In the genomic region with DNA sequence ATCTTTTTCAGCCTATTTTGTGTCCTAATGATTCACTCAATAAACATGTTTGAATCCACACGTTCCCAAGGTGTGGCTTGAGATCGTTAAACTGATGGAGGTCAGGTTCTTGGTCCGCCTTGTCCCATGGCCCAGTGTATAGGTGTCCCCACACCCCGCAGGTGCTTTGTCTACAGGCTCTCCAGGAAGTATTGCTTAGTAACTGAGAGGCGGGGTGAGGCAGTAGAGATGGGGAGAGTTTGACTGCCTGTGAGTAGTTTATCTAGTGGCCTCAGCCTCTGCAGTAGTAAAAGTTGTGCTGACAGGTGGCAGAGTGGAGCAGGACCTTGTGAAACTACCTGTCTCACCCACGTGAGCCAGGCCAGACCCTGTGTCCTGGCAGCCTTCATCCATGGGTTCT, we compare ENCODE assay signal across 17 cellular contexts. TPM values are rescaled to one million over a fixed set of nuclear protein-coding genes. Genes with fewer than 3 reads are reported as not detected.
DNase-seq lines count a peak whose midpoint lies in the region; ATAC-seq and TF ChIP-seq lines count a peak whose summit lies in the region.
"Not testable (repeated sequence)": the region's sequence is repeated elsewhere in the genome, so short reads cannot be mapped to it uniquely, and the experiment has no call there.
"Had no signal": no experiment of that assay in that cellular context is flagged by ENCODE, and none has a peak within 500 bp of the region (broad histone marks: within the 10 kb centered on the region; RNA-seq: fewer than 3 reads in every experiment).

No MANE protein-coding gene starts in this region.

- H3K4me2 ChIP-seq in mammary epithelial cell (ENCODE audit: insufficient read depth, low read depth, low read length); hepatocyte: not testable (repeated sequence)

- intact Hi-C loops in CD8-positive, alpha-beta T cell (cut with DNase I, micrococcal nuclease): loop anchor here in 1 of 2 experiments (10.0 kb wide), 2 partner anchors 116 to 364 kb away; partner anchors contain the start of gene POP7
- intact Hi-C loops in mammary epithelial cell (cut with micrococcal nuclease): not testable (repeated sequence)
- intact Hi-C loops in naive thymus-derived CD4-positive, alpha-beta T cell (cut with micrococcal nuclease): loop anchor here in 1 of 2 donors (10.0 kb wide), 1 partner anchor 346 kb away; no protein-coding TSS in a partner anchor

- POLR2A ChIA-PET in CD8-positive, alpha-beta T cell (lab: Charles Lee); naive thymus-derived CD4-positive, alpha-beta T cell (lab: Charles Lee): not testable (repeated sequence)

- peaks cover 49% of the 10 kb centered on the region for H3K79me2 ChIP-seq in mammary epithelial cell (ENCODE audit: insufficient read depth, low read length)
- peaks cover 31% of the 10 kb centered on the region for H3K79me2 ChIP-seq in hepatocyte

- H3K27ac Mint-ChIP-seq in CD8-positive, alpha-beta T cell: peak overlapping the region; percentile 49
- H3K27ac Mint-ChIP-seq in naive thymus-derived CD4-positive, alpha-beta T cell: peak overlapping the region in 6 of 9 donors; percentile 49 to 86 (median 65)
- H3K27ac Mint-ChIP-seq in stimulated activated naive B cell treated with anti-CD40 and anti-IgM and Interleukin-4, amounts not matched to agents 10 μg/mL and 1 μg/mL and 100 μg/mL, for 72 hours: peak overlapping the region; percentile 73

- H3K4me3 ChIP-seq in CD8-positive, alpha-beta T cell (ENCODE audit: low read depth, low read length); mammary epithelial cell (replicated peaks in 1 of 3; ENCODE audit: insufficient read depth in 1 of 3, low read depth in 2 of 3, low read length in 3 of 3); hepatocyte; naive thymus-derived CD4-positive, alpha-beta T cell (ENCODE audit: low read length): not testable (repeated sequence)

- H3K27me3 Mint-ChIP-seq in CD8-positive, alpha-beta T cell (ENCODE audit: low read depth); naive thymus-derived CD4-positive, alpha-beta T cell; stimulated activated naive B cell treated with anti-CD40 and anti-IgM and Interleukin-4, amounts not matched to agents 10 μg/mL and 1 μg/mL and 100 μg/mL, for 72 hours: not testable (repeated sequence)

- not testable (repeated sequence) for H4K20me1 ChIP-seq in mammary epithelial cell (ENCODE audit: insufficient read depth, low read length)
- H4K20me1 ChIP-seq in hepatocyte (ENCODE audit: insufficient read depth, poor library complexity, severe bottlenecking): peaks cover 15% of the 10 kb centered on the region

- DNase-seq in CD8-positive, alpha-beta T cell; naive thymus-derived CD4-positive, alpha-beta T cell; stimulated activated naive B cell treated with anti-CD40 and anti-IgM and Interleukin-4, amounts not matched to agents 10 μg/mL and 1 μg/mL and 100 μg/mL, for 72 hours: not testable (repeated sequence)
- DNase-seq in SK-MEL-5 (ENCODE audit: low read depth, low spot score) (peak; percentile 2), mammary epithelial cell (peak; percentile 42), hepatocyte (ENCODE audit: low spot score) (peak; percentile 59)
- peak; percentile 42 for DNase-seq in activated CD8-positive, alpha-beta memory T cell treated with anti-CD3 and anti-CD28 coated beads, Interleukin-2, amount 50 U/mL, for 48 hours

- peaks cover 57% of the 10 kb centered on the region for H3K36me3 Mint-ChIP-seq in CD8-positive, alpha-beta T cell
- H3K36me3 Mint-ChIP-seq in naive thymus-derived CD4-positive, alpha-beta T cell: peaks cover 0 to 23% (median 0%) of the 10 kb centered on the region in 5 donors
- peaks cover 25 to 37% of the 10 kb centered on the region in 2 donors for H3K36me3 Mint-ChIP-seq in stimulated activated naive B cell treated with anti-CD40 and anti-IgM and Interleukin-4, amounts not matched to agents 10 μg/mL and 1 μg/mL and 100 μg/mL, for 72 hours

- dilution Hi-C loops in mammary epithelial cell (cut with HindIII; ENCODE audit: low sequenced_read_pairs): not testable (repeated sequence)

- H3K36me3 ChIP-seq in CD8-positive, alpha-beta T cell (ENCODE audit: insufficient read depth, low read length); hepatocyte (replicated peaks; ENCODE audit: insufficient read depth, low read depth): not testable (repeated sequence)
- peaks cover 74% of the 10 kb centered on the region for H3K36me3 ChIP-seq in KOPT-K1 (ENCODE audit: insufficient read depth, low read length)
- peaks cover 11% of the 10 kb centered on the region for H3K36me3 ChIP-seq in mammary epithelial cell (ENCODE audit: insufficient read depth, low read length)
- H3K36me3 ChIP-seq in naive thymus-derived CD4-positive, alpha-beta T cell (ENCODE audit: control insufficient read depth in 2 of 3, insufficient read depth in 3 of 3, low read length in 3 of 3): peaks cover 0 to 14% (median 0%) of the 10 kb centered on the region in 3 experiments

- peaks cover 13% of the 10 kb centered on the region for H3K4me1 ChIP-seq in CD8-positive, alpha-beta T cell (ENCODE audit: insufficient read depth, low read length)
- H3K4me1 ChIP-seq in mammary epithelial cell (ENCODE audit: insufficient read depth, low read length): peaks cover 26% of the 10 kb centered on the region
- not testable (repeated sequence) for H3K4me1 ChIP-seq in hepatocyte (ENCODE audit: insufficient read depth); naive thymus-derived CD4-positive, alpha-beta T cell (ENCODE audit: control insufficient read depth in 2 of 2, insufficient read depth in 2 of 2, low read length in 2 of 2)

- ATAC-seq in CD8-positive, alpha-beta T cell; naive thymus-derived CD4-positive, alpha-beta T cell; stimulated activated naive B cell treated with anti-CD40 and anti-IgM and Interleukin-4, amounts not matched to agents 10 μg/mL and 1 μg/mL and 100 μg/mL, for 72 hours (replicated peaks): not testable (repeated sequence)

- H3K4me1 Mint-ChIP-seq in CD8-positive, alpha-beta T cell (ENCODE audit: low read depth): peaks cover 27% of the 10 kb centered on the region
- H3K4me1 Mint-ChIP-seq in naive thymus-derived CD4-positive, alpha-beta T cell: peaks cover 6 to 53% (median 40%) of the 10 kb centered on the region in 7 donors
- peaks cover 27 to 62% of the 10 kb centered on the region in 2 donors for H3K4me1 Mint-ChIP-seq in stimulated activated naive B cell treated with anti-CD40 and anti-IgM and Interleukin-4, amounts not matched to agents 10 μg/mL and 1 μg/mL and 100 μg/mL, for 72 hours

- H3K4me3 Mint-ChIP-seq in CD8-positive, alpha-beta T cell; naive thymus-derived CD4-positive, alpha-beta T cell; stimulated activated naive B cell treated with anti-CD40 and anti-IgM and Interleukin-4, amounts not matched to agents 10 μg/mL and 1 μg/mL and 100 μg/mL, for 72 hours: not testable (repeated sequence)

- not testable (repeated sequence) for TF ChIP-seq CTCF in CD8-positive, alpha-beta T cell (IDR thresholded peaks at IDR 0.05); mammary epithelial cell (conservative IDR thresholded peaks at IDR 0.05 in 1 of 2, IDR thresholded peaks at IDR 0.05 in 1 of 2; ENCODE audit: extremely low read depth in 1 of 2, insufficient read depth in 1 of 2, low read depth in 1 of 2, low read length in 2 of 2); hepatocyte (IDR thresholded peaks at IDR 0.05; ENCODE audit: poor library complexity)

- not testable (repeated sequence) for H3K9ac ChIP-seq in mammary epithelial cell (ENCODE audit: insufficient read depth, low read length)

- WGBS in mammary epithelial cell (ENCODE audit: low coverage, missing lambda C conversion rate): 40% methylated on average over 6 of the region's 6 CpGs
- 77% methylated on average over 6 of the region's 6 CpGs for WGBS in hepatocyte (ENCODE audit: low lambda C conversion rate, missing lambda C conversion rate)

- not testable (repeated sequence) for H2AFZ ChIP-seq in mammary epithelial cell (ENCODE audit: low read depth, low read length); hepatocyte

- H3K9me3 Mint-ChIP-seq in CD8-positive, alpha-beta T cell; naive thymus-derived CD4-positive, alpha-beta T cell; stimulated activated naive B cell treated with anti-CD40 and anti-IgM and Interleukin-4, amounts not matched to agents 10 μg/mL and 1 μg/mL and 100 μg/mL, for 72 hours: not testable (repeated sequence)

- not testable (repeated sequence) for H3K27ac ChIP-seq in CD8-positive, alpha-beta T cell (ENCODE audit: low read depth, low read length); mammary epithelial cell (ENCODE audit: insufficient read depth, low read depth, low read length); hepatocyte; naive thymus-derived CD4-positive, alpha-beta T cell (ENCODE audit: low read depth, low read length)
- H3K27ac ChIP-seq in KOPT-K1 (ENCODE audit: low read depth, low read length, poor library complexity, severe bottlenecking): peak overlapping the region; percentile 18

- not testable (repeated sequence) for H3K9me3 ChIP-seq in CD8-positive, alpha-beta T cell (ENCODE audit: low read length); KOPT-K1 (ENCODE audit: insufficient read depth, low read length, poor library complexity, severe bottlenecking); mammary epithelial cell (replicated peaks; ENCODE audit: insufficient read depth, low read length); hepatocyte (ENCODE audit: low read depth); naive thymus-derived CD4-positive, alpha-beta T cell (ENCODE audit: control insufficient read depth in 2 of 3, low read length in 3 of 3)

- H3K27me3 ChIP-seq in CD8-positive, alpha-beta T cell (ENCODE audit: insufficient read depth, low read length); mammary epithelial cell (ENCODE audit: insufficient read depth, low read length); hepatocyte; naive thymus-derived CD4-positive, alpha-beta T cell (ENCODE audit: control insufficient read depth in 2 of 2, insufficient read depth in 2 of 2, low read length in 2 of 2): not testable (repeated sequence)

- in situ Hi-C loops in SK-MEL-5 (cut with HindIII; ENCODE audit: low pct_unique_long_range_greater_than_20kb, low sequenced_read_pairs): not testable (repeated sequence)
- in situ Hi-C loops in mammary epithelial cell (cut with MboI; ENCODE audit: low sequenced_read_pairs in 2 of 2): loop anchor here in 1 of 2 donors (10.0 kb wide), 1 partner anchor 206 kb away; no protein-coding TSS in a partner anchor

- not testable (repeated sequence) for BruUV-seq in mammary epithelial cell (replicated peaks; lab: Mats Ljungman, UMichigan)

- CTCF ChIA-PET in CD8-positive, alpha-beta T cell (lab: Charles Lee); mammary epithelial cell (lab: Charles Lee; ENCODE audit: low non-redundant PET); naive thymus-derived CD4-positive, alpha-beta T cell (lab: Charles Lee): not testable (repeated sequence)

- not testable (repeated sequence) for H3K9me2 ChIP-seq in hepatocyte (replicated peaks; ENCODE audit: insufficient read depth)

RNA-seq across cellular contexts. Expression of gene PILRB, which starts 16.6 kb away (rescaled TPM):
- 10 to 100 TPM; 73.6 to 84.3 TPM for total RNA-seq in CD8-positive, alpha-beta T cell
- total RNA-seq in SK-MEL-5 (2014; rRNA removed; shearing (Covaris generic)): 41.6 and 42.5 TPM in 2 replicates
- polyA plus RNA-seq in SK-MEL-5 (2015; cell fraction: cytosol; rRNA removed): 60.6 and 66.7 TPM in 2 replicates
- 2,965 and 3,231 TPM in 2 replicates for polyA plus RNA-seq in SK-MEL-5 (2015; cell fraction: nucleus; rRNA removed)
- 10 to 100 TPM; 14.5 to 38.0 TPM for total RNA-seq in mammary epithelial cell
- polyA plus RNA-seq in mammary epithelial cell: 25.9 TPM
- polyA minus RNA-seq in mammary epithelial cell: 2.2 TPM
- 17.8 and 33.2 TPM in 2 replicates for total RNA-seq in hepatocyte
- 37.4 and 63.4 TPM in 2 replicates for polyA plus RNA-seq in hepatocyte
- 100 to 1,000 TPM in 4 of 5 experiments, 10 to 100 TPM in 1; 79.1 to 137 (median 120) TPM for total RNA-seq in naive thymus-derived CD4-positive, alpha-beta T cell
- polyA plus RNA-seq in naive thymus-derived CD4-positive, alpha-beta T cell: 10 to 100 TPM in 1 of 2 donors, 1 to 10 TPM in 1; 1.1 to 11.1 TPM

RNA-seq across cellular contexts. Expression of gene PILRA, which starts 32.0 kb away (rescaled TPM):
- 10 to 100 TPM in 1 of 2 experiments, 1 to 10 TPM in 1; 8.9 to 10.2 TPM for total RNA-seq in CD8-positive, alpha-beta T cell
- 0.48 TPM in 1 of 2 replicates, not detected in the other for total RNA-seq in SK-MEL-5 (2014; rRNA removed; shearing (Covaris generic))
- polyA plus RNA-seq in SK-MEL-5 (2015; cell fraction: cytosol; rRNA removed): 0.73 TPM in 1 of 2 replicates, not detected in the other
- 5.1 and 7.6 TPM in 2 replicates for polyA plus RNA-seq in SK-MEL-5 (2015; cell fraction: nucleus; rRNA removed)
- total RNA-seq in mammary epithelial cell (under 1 TPM in 1 of 2 donors, not detected in 1; 0.85 TPM), hepatocyte (0.24 and 2.2 TPM in 2 replicates)
- polyA plus RNA-seq in mammary epithelial cell (0.87 TPM), hepatocyte (1.1 and 3.0 TPM in 2 replicates)
- polyA minus RNA-seq in mammary epithelial cell: not detected
- total RNA-seq in naive thymus-derived CD4-positive, alpha-beta T cell: 100 to 1,000 TPM in 1 of 5 experiments, 10 to 100 TPM in 4; 13.0 to 118 (median 14.3) TPM
- 1 to 10 TPM in 1 of 2 donors, under 1 TPM in 1; 0.40 to 1.1 TPM for polyA plus RNA-seq in naive thymus-derived CD4-positive, alpha-beta T cell

RNA-seq across cellular contexts. Expression of gene SPDYE3, which starts 33.8 kb away (rescaled TPM):
- not detected for total RNA-seq in CD8-positive, alpha-beta T cell
- 0.05 TPM in 1 of 2 replicates, not detected in the other for total RNA-seq in SK-MEL-5 (2014; rRNA removed; shearing (Covaris generic))
- not detected in 2 replicates for polyA plus RNA-seq in SK-MEL-5 (2015; cell fraction: cytosol; rRNA removed)
- polyA plus RNA-seq in SK-MEL-5 (2015; cell fraction: nucleus; rRNA removed): not detected in 2 replicates
- total RNA-seq in mammary epithelial cell: not detected
- polyA plus RNA-seq in mammary epithelial cell: not detected
- not detected for polyA minus RNA-seq in mammary epithelial cell
- not detected in 2 replicates for total RNA-seq in hepatocyte
- polyA plus RNA-seq in hepatocyte: 3.3 and 3.4 TPM in 2 replicates
- not detected for total RNA-seq in naive thymus-derived CD4-positive, alpha-beta T cell
- polyA plus RNA-seq in naive thymus-derived CD4-positive, alpha-beta T cell: 1 to 10 TPM; 8.5 to 8.7 TPM
- total RNA-seq: A673; activated CD4-positive, alpha-beta memory T cell treated with anti-CD3 and anti-CD28 coated beads for 36 hours; body of pancreas; Caco-2; cerebellum; H7; heart left ventricle; myocyte; skeletal muscle tissue had no signal
